8 cellular contexts compared by ENCODE assay signal in genomic region chr5:159444441-159445082, GRCh38.
DNase-seq lines count a peak whose midpoint lies in the region; ATAC-seq, FAIRE-seq and TF ChIP-seq lines count a peak whose summit lies in the region.

No MANE protein-coding gene starts in this region.

- H3K27me3 Mint-ChIP-seq in T-cell, result peaks cover 0 to 1% of the 10 kb centered on the region in 2 donors
- peaks cover 6 to 15% of the 10 kb centered on the region in 2 donors for H3K27me3 Mint-ChIP-seq in stimulated activated naive B cell treated with anti-CD40 and anti-IgM and Interleukin-4, amounts not matched to agents 10 μg/mL and 1 μg/mL and 100 μg/mL, for 72 hours

- no peaks in the 10 kb centered on the region for H3K36me3 Mint-ChIP-seq in T-cell
- H3K36me3 Mint-ChIP-seq in stimulated activated naive B cell treated with anti-CD40 and anti-IgM and Interleukin-4, amounts not matched to agents 10 μg/mL and 1 μg/mL and 100 μg/mL, for 72 hours, result no peaks in the 10 kb centered on the region

- peak; percentile 96 to 98 for TF ChIP-seq RAD21 in A549 (conservative IDR thresholded peaks at IDR 0.05 in 1 of 2, IDR thresholded peaks at IDR 0.05 in 1 of 2)

- TF ChIP-seq CTCF in A549 (IDR thresholded peaks at IDR 0.05) (peak; percentile 85), LNCAP (IDR thresholded peaks at IDR 0.05) (peak; percentile 41; the same call in 1 of the 2 replicates), left ventricle myocardium inferior (IDR thresholded peaks at IDR 0.05; ENCODE audit: borderline replicate concordance) (peak; percentile 38)

- H3K4me3 ChIP-seq in A549, result no peak overlapping the region
- no peak overlapping the region for H3K4me3 ChIP-seq in left ventricle myocardium inferior

- no peak overlapping the region for H3K4me3 Mint-ChIP-seq in T-cell
- no peak overlapping the region for H3K4me3 Mint-ChIP-seq in stimulated activated naive B cell treated with anti-CD40 and anti-IgM and Interleukin-4, amounts not matched to agents 10 μg/mL and 1 μg/mL and 100 μg/mL, for 72 hours

- no peaks in the 10 kb centered on the region for H3K9me3 Mint-ChIP-seq in T-cell
- H3K9me3 Mint-ChIP-seq in stimulated activated naive B cell treated with anti-CD40 and anti-IgM and Interleukin-4, amounts not matched to agents 10 μg/mL and 1 μg/mL and 100 μg/mL, for 72 hours, result no peaks in the 10 kb centered on the region

- H3K27ac ChIP-seq in A549 (peak overlapping the region; percentile 62 to 66), left ventricle myocardium inferior (replicated peaks) (no peak overlapping the region)

- H3K27me3 ChIP-seq in left ventricle myocardium inferior (ENCODE audit: low read depth), result no peaks in the 10 kb centered on the region

- POLR2A ChIA-PET in A549 (lab: Yijun Ruan, JAX), result no interaction called here
- POLR2A ChIA-PET in T-cell (lab: Charles Lee), result no interaction called here

- WGBS in A549 (ENCODE audit: missing lambda C conversion rate), result 25% methylated on average over 6 of the region's 6 CpGs

- intact Hi-C loops in left ventricle myocardium inferior (cut with micrococcal nuclease), result loop anchor here (10.0 kb wide), 1 partner anchor 470 kb away; the partner anchor contains the start of gene ADRA1B

- H3K9me3 ChIP-seq in A549, result no peaks in the 10 kb centered on the region
- H3K9me3 ChIP-seq in left ventricle myocardium inferior (replicated peaks), result no peaks in the 10 kb centered on the region

- no peak for TF ChIP-seq POLR2A in A549 (IDR thresholded peaks at IDR 0.05; ENCODE audit: low read length)

- no peaks in the 10 kb centered on the region for H3K36me3 ChIP-seq in left ventricle myocardium inferior

- peaks cover 0 to 6% (median 4%) of the 10 kb centered on the region in 3 donors for H3K4me1 Mint-ChIP-seq in T-cell
- H3K4me1 Mint-ChIP-seq in stimulated activated naive B cell treated with anti-CD40 and anti-IgM and Interleukin-4, amounts not matched to agents 10 μg/mL and 1 μg/mL and 100 μg/mL, for 72 hours, result peaks cover 6% of the 10 kb centered on the region in 2 donors

- DNase-seq in A549 (ENCODE audit: low read depth in 1 of 2, low spot score in 1 of 2) (peak; percentile 77 to 78), ELF-1 (ENCODE audit: low read depth, low spot score) (peak; percentile 39), T-cell (peak in 1 of 34 experiments; percentile 10), left ventricle myocardium inferior (no peak), mesenteric fat pad (ENCODE audit: low spot score) (no peak)
- no peak for DNase-seq in stimulated activated naive B cell treated with anti-CD40 and anti-IgM and Interleukin-4, amounts not matched to agents 10 μg/mL and 1 μg/mL and 100 μg/mL, for 72 hours
- DNase-seq in stimulated activated CD4-positive, alpha-beta T cell treated with anti-CD3 and anti-CD28 coated beads, Interleukin-1b, Interleukin-23, amount 100 ng/mL, for 48 hours, result no peak

- peak overlapping the region; percentile 23; the same call in 2 of the 3 replicates for H3K4me2 ChIP-seq in A549

- CTCF ChIA-PET in A549 (lab: Yijun Ruan, JAX) (interaction anchor here (0.6 to 13.1 kb wide), 62 partner anchors 9 to 640 kb away, joined by 3 to 220 read pairs (median 4); partner anchors contain the start of gene ADRA1B), T-cell (lab: Charles Lee) (interaction anchor here (0.6 to 2.1 kb wide), 6 partner anchors 62 to 1294 kb away, joined by 3 to 6 read pairs (median 3); no protein-coding TSS in a partner anchor)

- H3K4me1 ChIP-seq in A549 (peaks cover 28% of the 10 kb centered on the region), left ventricle myocardium inferior (peaks cover 23% of the 10 kb centered on the region)

- TF ChIP-seq EP300 in A549 (IDR thresholded peaks at IDR 0.05), result no peak

- no peak overlapping the region for H3K27ac Mint-ChIP-seq in T-cell
- H3K27ac Mint-ChIP-seq in stimulated activated naive B cell treated with anti-CD40 and anti-IgM and Interleukin-4, amounts not matched to agents 10 μg/mL and 1 μg/mL and 100 μg/mL, for 72 hours, result no peak overlapping the region

- ATAC-seq in A549, result peak; percentile 76 to 86
- ATAC-seq in T-cell (replicated peaks in 1 of 4), result peak in 3 of 4 experiments; percentile 40 to 68 (median 60)
- ATAC-seq in stimulated activated naive B cell treated with anti-CD40 and anti-IgM and Interleukin-4, amounts not matched to agents 10 μg/mL and 1 μg/mL and 100 μg/mL, for 72 hours (replicated peaks), result peak; percentile 51 to 67

- peak; percentile 98 for FAIRE-seq in A549 (lab: Jason Lieb, UNC)

TF ChIP-seq in A549, 52 proteins besides CTCF, POLR2A, EP300 and RAD21:
- TF ChIP-seq ZNF302 (CRISPR knock-in tag; IDR thresholded peaks at IDR 0.05), result no peak
- no peak for TF ChIP-seq USF2 (IDR thresholded peaks at IDR 0.05)
- TF ChIP-seq SMC3 (IDR thresholded peaks at IDR 0.05), result peak; percentile 97
- no peak for TF ChIP-seq JUNB (IDR thresholded peaks at IDR 0.05)
- TF ChIP-seq SREBF2 (IDR thresholded peaks at IDR 0.05), result no peak
- TF ChIP-seq CEBPB (IDR thresholded peaks at IDR 0.05), result no peak
- TF ChIP-seq GATA3 (IDR thresholded peaks at IDR 0.05; ENCODE audit: borderline replicate concordance), result no peak
- TF ChIP-seq MYC (IDR thresholded peaks at IDR 0.05; ENCODE audit: borderline replicate concordance, low read length), result no peak
- TF ChIP-seq KDM1A (IDR thresholded peaks at IDR 0.05; ENCODE audit: low read depth), result no peak
- no peak for TF ChIP-seq CBX8 (IDR thresholded peaks at IDR 0.05)
- TF ChIP-seq NFE2L2 (conservative IDR thresholded peaks at IDR 0.05; ENCODE audit: low read length), result no peak
- TF ChIP-seq CHD4 (IDR thresholded peaks at IDR 0.05; ENCODE audit: borderline replicate concordance), result no peak
- TF ChIP-seq MAX (IDR thresholded peaks at IDR 0.05), result 0 out of 2 replicates have a peak, but pooled peaks have one; percentile 35
- TF ChIP-seq ELK1 (IDR thresholded peaks at IDR 0.05; ENCODE audit: low read depth, low read length), result no peak
- TF ChIP-seq ESRRA (IDR thresholded peaks at IDR 0.05; ENCODE audit: borderline replicate concordance, low read length), result no peak
- no peak for TF ChIP-seq HEYL (CRISPR knock-in tag; IDR thresholded peaks at IDR 0.05)
- TF ChIP-seq REST (IDR thresholded peaks at IDR 0.05), result no peak

Comparison
In these comparisons a context has a peak if more than half of its experiments do, and no peak if none do; other contexts are left out.
1. DNase-seq: peak in A549 (2 of 2) and ELF-1 (single experiment); none in left ventricle myocardium inferior (single experiment), stimulated activated naive B cell treated with anti-CD40 and anti-IgM and Interleukin-4, amounts not matched to agents 10 μg/mL and 1 μg/mL and 100 μg/mL, for 72 hours (single experiment), mesenteric fat pad (single experiment) and stimulated activated CD4-positive, alpha-beta T cell treated with anti-CD3 and anti-CD28 coated beads, Interleukin-1b, Interleukin-23, amount 100 ng/mL, for 48 hours (single experiment).
2. Peak in every context shown above with its lines, with median percentiles within 50 percentile points of each other: ATAC-seq and CTCF ChIP-seq.